ENCODE assay signal across 20 cellular contexts in genomic region chr6:102126488-102126887, GRCh38.
DNase-seq lines count a peak whose midpoint lies in the region; ATAC-seq and TF ChIP-seq lines count a peak whose summit lies in the region.
"Had no signal": no experiment of that assay in that cellular context is flagged by ENCODE, and none has a peak within 500 bp of the region (broad histone marks: within the 10 kb centered on the region; RNA-seq: fewer than 3 reads in every experiment).

No MANE protein-coding gene starts in this region.

- no peak overlapping the region for H2BK5ac ChIP-seq in mesendoderm (ENCODE audit: low read length)

- no peak overlapping the region for H2BK120ac ChIP-seq in mesendoderm (ENCODE audit: low read depth, low read length)

- H3K4me2 ChIP-seq in mesendoderm (ENCODE audit: low read length): no peak overlapping the region
- H3K4me2 ChIP-seq: A549 had no signal

- H3K56ac ChIP-seq in mesendoderm (ENCODE audit: low read length): no peak overlapping the region

- H3K4me1 ChIP-seq in mesendoderm (ENCODE audit: control insufficient read depth, low read depth, low read length): no peaks in the 10 kb centered on the region
- H3K4me1 ChIP-seq in heart left ventricle: no peaks in the 10 kb centered on the region
- H3K4me1 ChIP-seq: A549, HAP-1 had no signal

- no peak overlapping the region for H3K27ac ChIP-seq in mesendoderm (ENCODE audit: low read depth, low read length)
- no peak overlapping the region for H3K27ac ChIP-seq in heart left ventricle
- H3K27ac ChIP-seq: A549 had no signal

- TF ChIP-seq CTCF in heart left ventricle (IDR thresholded peaks at IDR 0.05): no peak

- no peak overlapping the region for H2AK5ac ChIP-seq in mesendoderm (ENCODE audit: low read length)

- H2BK15ac ChIP-seq in mesendoderm (replicated peaks; ENCODE audit: low read depth): no peak overlapping the region

- H3K4me3 ChIP-seq in mesendoderm (ENCODE audit: low read length): no peak overlapping the region
- no peak overlapping the region for H3K4me3 ChIP-seq in heart left ventricle
- H3K4me3 ChIP-seq: A549, HAP-1 had no signal

- DNase-seq in NCI-H345 (lab: John Stamatoyannopoulos, UW) (peak; percentile 2), NCI-H345 treated with DMSO at 0.1 percent for 48 hours (lab: John Stamatoyannopoulos, UW; ENCODE audit: unreplicated experiment) (no peak), HuH-7 (ENCODE audit: low spot score) (peak; percentile 15), NCI-H69 (lab: John Stamatoyannopoulos, UW) (peak; percentile 16), mesendoderm (peak; percentile 58), heart left ventricle (no peak)
- DNase-seq: 8988T; ACHN; C1 segment of cervical spinal cord; CD4-positive, CD25-positive, alpha-beta regulatory T cell; CD8-positive, alpha-beta T cell; DMS53; DMS79 treated with DMSO at 0.1 percent for 48 hours; GF-D8; GOT3; HFFc6 had no signal

- no CpG with 5 or more reads among the region's 1 CpG for WGBS in mesendoderm (ENCODE audit: extremely low coverage, insufficient coverage, low lambda C conversion rate)
- 26 to 43% (median 28%) methylated on average over 1 of the region's 1 CpG for WGBS in heart left ventricle, 4 donors

- no peak overlapping the region for H4K5ac ChIP-seq in mesendoderm (ENCODE audit: low read length)

- ATAC-seq in HG02623 (IDR thresholded peaks at IDR 0.05; ENCODE audit: unreplicated experiment) (no peak), heart left ventricle (no peak), HG02642 (IDR thresholded peaks at IDR 0.05; ENCODE audit: poor library complexity, unreplicated experiment) (no peak)
- ATAC-seq: A549; CD8-positive, alpha-beta T cell had no signal

- no peak overlapping the region for H4K8ac ChIP-seq in mesendoderm (ENCODE audit: low read depth, low read length)

- H3K36me3 ChIP-seq in mesendoderm (ENCODE audit: control insufficient read depth, insufficient read depth, low read length) (no peaks in the 10 kb centered on the region), heart left ventricle (no peaks in the 10 kb centered on the region)
- H3K36me3 ChIP-seq: HAP-1 had no signal

- no peak overlapping the region for H3K18ac ChIP-seq in mesendoderm (ENCODE audit: low read length)

- H3K79me1 ChIP-seq in mesendoderm (ENCODE audit: low read length): no peaks in the 10 kb centered on the region

- no peak overlapping the region for H3K23ac ChIP-seq in mesendoderm (ENCODE audit: low read length)

- H3K4ac ChIP-seq in mesendoderm (ENCODE audit: low read depth, low read length): no peak overlapping the region

- no peak for TF ChIP-seq POLR2A in heart left ventricle (IDR thresholded peaks at IDR 0.05)

- H3K9me3 ChIP-seq in heart left ventricle: peaks cover 0 to 5% (median 0%) of the 10 kb centered on the region in 12 donors
- H3K9me3 ChIP-seq: A549, HAP-1 had no signal

- no peaks in the 10 kb centered on the region for H3K27me3 ChIP-seq in mesendoderm (ENCODE audit: insufficient read depth, low read length, poor library complexity)
- H3K27me3 ChIP-seq in heart left ventricle: no peaks in the 10 kb centered on the region

- H3K9ac ChIP-seq in mesendoderm (ENCODE audit: low read length): no peak overlapping the region

- H3K79me2 ChIP-seq in mesendoderm (ENCODE audit: control insufficient read depth, insufficient read depth, low read length): no peaks in the 10 kb centered on the region

- intact Hi-C loops in heart left ventricle (cut with DNase I): no loop called here

Comparison
In these comparisons a context has a peak if more than half of its experiments do, and no peak if none do; other contexts are left out.
1. DNase-seq: peak in NCI-H345 (single experiment), HuH-7 (single experiment), NCI-H69 (single experiment) and mesendoderm (single experiment); none in NCI-H345 treated with DMSO at 0.1 percent for 48 hours (single experiment) and heart left ventricle (0 of 5).